ENCODE assay signal across 18 cellular contexts in genomic region chr1:168285971-168286628, GRCh38. TPM values are rescaled to one million over a fixed set of nuclear protein-coding genes. Genes with fewer than 3 reads are reported as not detected.
DNase-seq lines count a peak whose midpoint lies in the region; ATAC-seq, FAIRE-seq and TF ChIP-seq lines count a peak whose summit lies in the region.
"Had no signal": no experiment of that assay in that cellular context is flagged by ENCODE, and none has a peak within 500 bp of the region (broad histone marks: within the 10 kb centered on the region; RNA-seq: fewer than 3 reads in every experiment).

No MANE protein-coding gene starts in this region.

- H3K9me3 ChIP-seq in K562 (replicated peaks; ENCODE audit: control insufficient read depth, insufficient read depth, low read depth, low read length) (no peaks in the 10 kb centered on the region), left lung (no peaks in the 10 kb centered on the region)

- H3K27me3 ChIP-seq in K562 (ENCODE audit: control insufficient read depth in 2 of 2, insufficient read depth in 2 of 2, low read length in 2 of 2) = no peaks in the 10 kb centered on the region
- H3K27me3 ChIP-seq in left lung = no peaks in the 10 kb centered on the region

- CTCF ChIA-PET in K562 (lab: Yijun Ruan, JAX; ENCODE audit: low intra/inter-chr PET ratio) = interaction anchor here (0.6 kb wide), 1 partner anchor 286 kb away, joined by 3 read pairs; no protein-coding TSS in a partner anchor

- no peaks in the 10 kb centered on the region for H3K9me3 Mint-ChIP-seq in activated naive CD8-positive, alpha-beta T cell treated with anti-CD3 and anti-CD28 coated beads, Interleukin-2, amount 50 U/mL, for 24 hours
- H3K9me3 Mint-ChIP-seq: CD4-positive, alpha-beta T cell; IgD-negative memory B cell had no signal

- peaks cover 3% of the 10 kb centered on the region for H3K36me3 Mint-ChIP-seq in activated naive CD8-positive, alpha-beta T cell treated with anti-CD3 and anti-CD28 coated beads, Interleukin-2, amount 50 U/mL, for 24 hours (ENCODE audit: low read depth)

- no peak for TF ChIP-seq RAD21 in K562 (CRISPR knock-in tag; conservative IDR thresholded peaks at IDR 0.05 in 1 of 2, IDR thresholded peaks at IDR 0.05 in 1 of 2)

- ATAC-seq in K562 (no peak), GM19455 (IDR thresholded peaks at IDR 0.05; ENCODE audit: unreplicated experiment) (no peak), left lung (no peak), GM21528 (IDR thresholded peaks at IDR 0.05; ENCODE audit: low FRiP score, unreplicated experiment) (no peak)
- no peak for ATAC-seq in activated naive CD8-positive, alpha-beta T cell treated with anti-CD3 and anti-CD28 coated beads, Interleukin-2, amount 50 U/mL, for 24 hours

- no peak overlapping the region for H3K4me3 Mint-ChIP-seq in activated naive CD8-positive, alpha-beta T cell treated with anti-CD3 and anti-CD28 coated beads, Interleukin-2, amount 50 U/mL, for 24 hours
- H3K4me3 Mint-ChIP-seq: CD4-positive, alpha-beta T cell; IgD-negative memory B cell had no signal

- H3K4me3 ChIP-seq in K562 (no peak overlapping the region), left lung (no peak overlapping the region)
- H3K4me3 ChIP-seq: GM23248 had no signal

- H3K9me1 ChIP-seq in K562 (ENCODE audit: control insufficient read depth, insufficient read depth, low read length) = no peaks in the 10 kb centered on the region

- H3K9ac ChIP-seq in K562 (ENCODE audit: insufficient read depth in 1 of 2, low read depth in 2 of 2, low read length in 2 of 2) = no peak overlapping the region
- H3K9ac ChIP-seq: GM23248 had no signal

- peak; percentile 14 for DNase-seq in NCI-H510A treated with DMSO at 0.1 percent for 48 hours (lab: John Stamatoyannopoulos, UW)
- DNase-seq in NCI-H510A (lab: John Stamatoyannopoulos, UW) = no peak
- DNase-seq in NCI-H526 treated with DMSO at 0.1 percent for 48 hours (lab: John Stamatoyannopoulos, UW) = peak; percentile 71
- no peak for DNase-seq in K562 (ENCODE audit: extremely low read depth in 1 of 4, low spot score in 3 of 4)
- DNase-seq in activated naive CD8-positive, alpha-beta T cell treated with anti-CD3 and anti-CD28 coated beads, Interleukin-2, amount 50 U/mL, for 24 hours = no peak
- no peak for DNase-seq in left lung
- DNase-seq: CD4-positive, alpha-beta T cell; GDM1; GM23248; HCEC 1CT; Kasumi-1; NCI-H1092 treated with DMSO at 0.1 percent for 48 hours; NCI-H2081 treated with DMSO at 0.1 percent for 48 hours had no signal

- H3K36me3 ChIP-seq in K562 (ENCODE audit: control insufficient read depth, insufficient read depth, low read length) (no peaks in the 10 kb centered on the region), left lung (no peaks in the 10 kb centered on the region)

- BruUV-seq in K562 (replicated peaks; lab: Mats Ljungman, UMichigan) = no TSS peak

- H3K79me2 ChIP-seq in K562 (ENCODE audit: control insufficient read depth, insufficient read depth, low read length) = no peaks in the 10 kb centered on the region

- no peak for TF ChIP-seq CTCF in K562 (IDR thresholded peaks at IDR 0.05 in 2 of 3, conservative IDR thresholded peaks at IDR 0.05 in 1 of 3; ENCODE audit: insufficient read depth in 2 of 3, low read depth in 1 of 3, low read length in 3 of 3)
- TF ChIP-seq CTCF in left lung (IDR thresholded peaks at IDR 0.05) = no peak

- H3K4me2 ChIP-seq in K562 (ENCODE audit: insufficient read depth, low read length) = no peak overlapping the region

- peaks cover 5% of the 10 kb centered on the region; the same call in 1 of the 2 replicates for H4K20me1 ChIP-seq in K562 (replicated peaks; ENCODE audit: control insufficient read depth, insufficient read depth, low read length)

- H3K27ac Mint-ChIP-seq in activated naive CD8-positive, alpha-beta T cell treated with anti-CD3 and anti-CD28 coated beads, Interleukin-2, amount 50 U/mL, for 24 hours = no peak overlapping the region
- H3K27ac Mint-ChIP-seq: CD4-positive, alpha-beta T cell had no signal

- TF ChIP-seq POLR2A in K562 (conservative IDR thresholded peaks at IDR 0.05) = no peak

- no peak for TF ChIP-seq EP300 in K562 (IDR thresholded peaks at IDR 0.05; ENCODE audit: low read length)

- H3K27me3 Mint-ChIP-seq in activated naive CD8-positive, alpha-beta T cell treated with anti-CD3 and anti-CD28 coated beads, Interleukin-2, amount 50 U/mL, for 24 hours = no peaks in the 10 kb centered on the region
- H3K27me3 Mint-ChIP-seq: CD4-positive, alpha-beta T cell; IgD-negative memory B cell had no signal

- no peak overlapping the region for H3K27ac ChIP-seq in K562 (ENCODE audit: extremely low read depth, low read depth, low read length)
- no peak overlapping the region for H3K27ac ChIP-seq in left lung
- H3K27ac ChIP-seq: GM23248, RWPE1 had no signal

- no peak for FAIRE-seq in K562 (lab: Jason Lieb, UNC)
- FAIRE-seq: A204.1 had no signal

- no peak overlapping the region for H2AFZ ChIP-seq in K562 (ENCODE audit: low read depth, low read length)
- H2AFZ ChIP-seq: GM23248 had no signal

- 64% methylated on average over 4 of the region's 4 CpGs for WGBS in K562 (ENCODE audit: insufficient coverage, low coverage, missing lambda C conversion rate)

- peaks cover 6 to 54% of the 10 kb centered on the region in 2 experiments for H3K4me1 ChIP-seq in K562 (replicated peaks in 1 of 2; ENCODE audit: control insufficient read depth in 2 of 2, insufficient read depth in 2 of 2, low read length in 2 of 2)
- no peaks in the 10 kb centered on the region for H3K4me1 ChIP-seq in left lung

- POLR2A ChIA-PET in K562 (lab: Yijun Ruan, JAX) = interaction anchor here (1.3 to 1.8 kb wide), 2 partner anchors 7 to 24 kb away, joined by 4 to 8 read pairs; no protein-coding TSS in a partner anchor

- in situ Hi-C loops in K562 (cut with MboI) = no loop called here

- H3K4me1 Mint-ChIP-seq in activated naive CD8-positive, alpha-beta T cell treated with anti-CD3 and anti-CD28 coated beads, Interleukin-2, amount 50 U/mL, for 24 hours = peaks cover 11% of the 10 kb centered on the region
- H3K4me1 Mint-ChIP-seq: IgD-negative memory B cell had no signal

- intact Hi-C loops in K562 (cut with micrococcal nuclease) (no loop called here), left lung (cut with DNase I) (no loop called here)

TF ChIP-seq in K562, 482 proteins besides CTCF, POLR2A, EP300 and RAD21:
- TF ChIP-seq MEIS2 (IDR thresholded peaks at IDR 0.05; ENCODE audit: partially characterized antibody) (peak; percentile 74), PBX2 (CRISPR knock-in tag; IDR thresholded peaks at IDR 0.05; ENCODE audit: low read depth) (no peak), PBX2 (tag; conservative IDR thresholded peaks at IDR 0.05; ENCODE audit: low read depth) (peak; percentile 63), NFIX (CRISPR knock-in tag; IDR thresholded peaks at IDR 0.05; ENCODE audit: low read depth) (no peak), PKNOX1 (IDR thresholded peaks at IDR 0.05) (peak; percentile 76)

RNA-seq across cellular contexts. Expression of gene TBX19, which starts 5.4 kb away (rescaled TPM):
- total RNA-seq in K562 (2011; cell fraction: chromatin; rRNA removed; ENCODE audit: low replicate concordance) = 4.0 and 5.3 TPM in 2 replicates
- total RNA-seq in K562 (2011; cell fraction: nucleolus; rRNA removed) = 2.7 and 3.4 TPM in 2 replicates
- 4.6 and 8.7 TPM in 2 replicates for total RNA-seq in K562 (2011; cell fraction: nucleoplasm; rRNA removed)
- total RNA-seq in K562 (2014; rRNA removed) (0.32 and 0.98 TPM in 2 replicates), K562 (2014; rRNA removed; fragmentation: Illumina TruSeq; extraction: Trizol) (0.95 and 1.1 TPM in 2 replicates), K562 (2015; rRNA removed; fragmentation: Illumina TruSeq; extraction: Trizol) (0.94 and 1.3 TPM in 2 replicates), K562 (2021) (1.8 and 2.1 TPM in 2 replicates), left lung (1 to 10 TPM; 1.8 to 2.6 TPM)
- polyA plus RNA-seq in K562 (2011; rRNA removed) (3.1 and 3.4 TPM in 2 replicates), K562 (2014; fragmentation: Illumina TruSeq; extraction: Trizol) (1.9 TPM in 2 replicates), K562 (2014; fragmentation: Nextera tagmentation; extraction: Ambion mirVana) (under 1 TPM; 0.42 to 0.52 TPM), K562 (2014; rRNA removed) (2.4 and 2.8 TPM in 2 replicates)
- 1.9 and 3.3 TPM in 2 replicates for polyA plus RNA-seq in K562 (2011; cell fraction: cytosol; rRNA removed)
- 4.1 and 5.3 TPM in 2 replicates for polyA plus RNA-seq in K562 (2011; cell fraction: nucleus; rRNA removed)
- 1.9 and 3.5 TPM in 2 replicates for polyA plus RNA-seq in K562 (2012)
- polyA minus RNA-seq in K562 (2011; rRNA and poly(A)+ RNA removed) = 1.5 and 1.8 TPM in 2 replicates
- 0.76 TPM in 1 of 2 replicates, not detected in the other for polyA minus RNA-seq in K562 (2011; cell fraction: cytosol; rRNA and poly(A)+ RNA removed)
- 1.6 and 1.9 TPM in 2 replicates for polyA minus RNA-seq in K562 (2011; cell fraction: nucleus; rRNA and poly(A)+ RNA removed)

Comparison
In these comparisons a context has a peak if more than half of its experiments do, and no peak if none do; other contexts are left out.
1. DNase-seq: peak in NCI-H510A treated with DMSO at 0.1 percent for 48 hours (single experiment) and NCI-H526 treated with DMSO at 0.1 percent for 48 hours (single experiment); none in NCI-H510A (single experiment), K562 (0 of 4), activated naive CD8-positive, alpha-beta T cell treated with anti-CD3 and anti-CD28 coated beads, Interleukin-2, amount 50 U/mL, for 24 hours (single experiment) and left lung (0 of 2).